23 cellular contexts compared by ENCODE assay signal in genomic region chr7:70627488-70627887, GRCh38.
"Had no signal": no experiment of that assay in that cellular context is flagged by ENCODE, and none has a peak within 500 bp of the region (broad histone marks: within the 10 kb centered on the region; RNA-seq: fewer than 3 reads in every experiment).

No MANE protein-coding gene starts in this region.

- ATAC-seq: activated naive CD8-positive, alpha-beta T cell treated with anti-CD3 and anti-CD28 coated beads, Interleukin-2, amount 50 U/mL, for 24 hours; Panc1 had no signal

- H3K9me3 ChIP-seq: SK-N-SH had no signal

- H3K9ac ChIP-seq: KMS-11, SK-N-SH had no signal

- H3K27me3 ChIP-seq: SJSA1 had no signal

- DNase-seq: activated CD4-positive, alpha-beta memory T cell treated with anti-CD3 and anti-CD28 coated beads for 36 hours; activated CD4-positive, alpha-beta T cell treated with anti-CD3 and anti-CD28 coated beads, Interleukin-2, amount 50 U/mL, for 1 hour; activated CD8-positive, alpha-beta memory T cell treated with anti-CD3 and anti-CD28 coated beads, Interleukin-2, amount 50 U/mL, for 48 hours; activated effector memory CD4-positive, alpha-beta T cell treated with Interleukin-2 at 50 U/mL for 16 hours; activated naive CD4-positive, alpha-beta T cell treated with anti-CD3 and anti-CD28 coated beads, Interleukin-2, amount 10 ng/mL, durations not matched to agents 7 days and 5 days; activated naive CD8-positive, alpha-beta T cell treated with anti-CD3 and anti-CD28 coated beads, Interleukin-2, amount 50 U/mL, for 24 hours; activated T-cell treated with anti-CD3 and anti-CD28 coated beads, Interleukin-2, amount 50 U/mL, for 48 hours; cerebellar nuclear complex; NCI-H1092 treated with DMSO at 0.1 percent for 48 hours; NCI-H1417; NCI-H146; NCI-H187; NCI-H2029 treated with DMSO at 0.1 percent for 48 hours; NCI-H2107; NCI-H2171; NCI-H2227 treated with DMSO at 0.1 percent for 48 hours; NCI-H524 treated with DMSO at 0.1 percent for 48 hours; SHP77 treated with DMSO at 0.1 percent for 48 hours; SK-N-SH had no signal

- H3K4me2 ChIP-seq: KMS-11, SK-N-SH had no signal

- H3K4me1 ChIP-seq: SJSA1 had no signal

- H3K27ac ChIP-seq: cardiac muscle cell, KMS-11, SJSA1 had no signal

- H3K4me3 ChIP-seq: cardiac muscle cell, SJSA1 had no signal

- H3K36me3 ChIP-seq: cardiac muscle cell, SJSA1 had no signal
